In the genomic region with DNA sequence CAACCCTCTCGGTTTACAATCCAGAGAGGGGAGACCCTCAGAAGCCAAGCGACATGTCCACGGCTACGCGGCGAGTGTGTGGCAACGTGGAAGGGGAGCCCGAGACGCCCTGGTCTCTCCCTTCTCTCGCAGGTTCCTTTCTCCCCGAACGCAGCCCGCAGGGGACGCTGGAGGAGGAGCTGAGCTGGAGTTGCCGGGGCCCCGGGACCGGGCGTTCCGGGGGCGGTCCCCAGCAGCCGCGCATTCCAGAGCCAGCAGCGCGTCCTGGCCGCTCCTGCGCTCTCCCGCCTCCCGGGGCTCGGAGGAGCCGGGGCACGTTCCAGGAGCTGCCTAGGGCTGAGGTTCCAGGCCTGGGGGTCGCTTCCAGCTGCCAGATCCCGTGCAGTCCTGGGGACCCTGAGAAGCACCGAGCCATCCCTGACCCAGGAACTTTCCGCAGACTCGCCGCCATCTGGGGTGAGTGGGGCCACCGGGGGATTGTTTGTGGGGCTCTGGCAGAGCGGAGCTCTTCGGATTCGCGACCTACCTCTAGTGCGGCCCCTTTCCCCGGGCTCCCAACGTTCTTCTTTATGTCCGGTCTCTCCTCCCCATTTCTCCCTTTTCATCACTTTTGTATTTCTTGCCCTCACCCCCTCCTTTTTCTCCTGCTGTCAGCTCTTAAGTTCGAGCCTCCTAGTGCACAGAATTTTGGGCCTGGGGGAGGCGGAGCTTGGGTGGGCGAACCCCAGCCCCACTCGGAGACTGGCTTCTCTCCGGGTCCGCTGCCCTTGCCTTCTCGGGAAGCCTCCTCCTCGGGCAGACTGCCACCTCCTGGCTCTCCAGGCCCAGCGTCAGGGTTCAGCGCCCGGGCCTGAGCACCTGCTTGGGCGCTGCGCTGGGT, we compare ENCODE assay signal across 8 cellular contexts. TPM values are rescaled to one million over a fixed set of nuclear protein-coding genes. Genes with fewer than 3 reads are reported as not detected.
DNase-seq lines count a peak whose midpoint lies in the region; ATAC-seq and TF ChIP-seq lines count a peak whose summit lies in the region.

A gene with protein sequence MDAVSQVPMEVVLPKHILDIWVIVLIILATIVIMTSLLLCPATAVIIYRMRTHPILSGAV (plus strand): TSS at position 241 of the 880 bp plus-strand sequence. CDS start 16,684 bp downstream, outside the sequence.

- H3K36me3 ChIP-seq in uterus = no peaks in the 10 kb centered on the region

- peak in 1 of 2 donors; percentile 66 for TF ChIP-seq POLR2A in uterus (IDR thresholded peaks at IDR 0.05)

- H3K36me3 Mint-ChIP-seq in activated naive CD8-positive, alpha-beta T cell = no peaks in the 10 kb centered on the region
- H3K36me3 Mint-ChIP-seq in osteocyte (ENCODE audit: unreplicated experiment) = no peaks in the 10 kb centered on the region

- intact Hi-C loops in Right ventricle myocardium inferior (cut with DNase I) (loop anchor here (2.0 to 5.0 kb wide), 2 partner anchors 20 to 76 kb away; a partner anchor contains a TSS), uterus (cut with DNase I; ENCODE audit: low total_unique reads) (no loop called here)

- H3K9me3 ChIP-seq in uterus = no peaks in the 10 kb centered on the region

- peaks cover 56% of the 10 kb centered on the region for H3K4me1 Mint-ChIP-seq in activated naive CD8-positive, alpha-beta T cell (ENCODE audit: low read depth)
- H3K4me1 Mint-ChIP-seq in osteocyte (ENCODE audit: unreplicated experiment) = peaks cover 15% of the 10 kb centered on the region

- H3K4me3 ChIP-seq in uterus = peak within 1 kb of the TSS; percentile 60 to 61

- H3K9me3 Mint-ChIP-seq in activated naive CD8-positive, alpha-beta T cell (ENCODE audit: low read depth) = no peaks in the 10 kb centered on the region
- H3K9me3 Mint-ChIP-seq in osteocyte (ENCODE audit: unreplicated experiment) = no peaks in the 10 kb centered on the region

- no peaks in the 10 kb centered on the region for H3K27me3 ChIP-seq in uterus

- peak; percentile 83 for ATAC-seq in Right ventricle myocardium inferior

- H3K4me3 Mint-ChIP-seq in activated naive CD8-positive, alpha-beta T cell = peak within 1 kb of the TSS; percentile 97
- peak within 1 kb of the TSS; percentile 98 for H3K4me3 Mint-ChIP-seq in osteocyte (ENCODE audit: unreplicated experiment)

- H3K27ac Mint-ChIP-seq in activated naive CD8-positive, alpha-beta T cell = peak within 1 kb of the TSS; percentile 95
- H3K27ac Mint-ChIP-seq in osteocyte (ENCODE audit: unreplicated experiment) = peak within 1 kb of the TSS; percentile 87

- peak within 1 kb of the TSS; percentile 81 to 86 for H3K27ac ChIP-seq in uterus

- H3K4me1 ChIP-seq in uterus = no peaks in the 10 kb centered on the region

- no peaks in the 10 kb centered on the region for H3K27me3 Mint-ChIP-seq in activated naive CD8-positive, alpha-beta T cell
- peaks cover 3% of the 10 kb centered on the region for H3K27me3 Mint-ChIP-seq in osteocyte (ENCODE audit: unreplicated experiment)

- TF ChIP-seq CTCF in osteocyte (IDR thresholded peaks at IDR 0.05) (peak; percentile 65), uterus (IDR thresholded peaks at IDR 0.05) (peak; percentile 5 to 48 (median 34))

- DNase-seq in NCI-H524 (lab: John Stamatoyannopoulos, UW) = peak; percentile 52 to 61
- DNase-seq in NCI-H524 treated with DMSO at 0.1 percent for 48 hours (lab: John Stamatoyannopoulos, UW) = no peak
- peak; percentile 59 for DNase-seq in HT1080 (ENCODE audit: low read depth)
- DNase-seq in SKM-1 treated with dmso at 0.1 percent for 144 hours (lab: John Stamatoyannopoulos, UW; ENCODE audit: unreplicated experiment) = peak; percentile 51
- peak; percentile 93 for DNase-seq in Right ventricle myocardium inferior (ENCODE audit: missing footprints)
- DNase-seq in osteocyte (ENCODE audit: extremely low spot score, unreplicated experiment) = peak; percentile 89
- peak; percentile 80 to 87 for DNase-seq in uterus

RNA-seq across cellular contexts. Expression of the gene that starts here (rescaled TPM):
- total RNA-seq in HT1080 (2014; rRNA removed; shearing (Covaris generic)) = 4.4 and 5.9 TPM in 2 replicates
- polyA plus RNA-seq in HT1080 (2015; cell fraction: cytosol; rRNA removed) = 14.0 and 15.5 TPM in 2 replicates
- 6.1 and 6.4 TPM in 2 replicates for polyA plus RNA-seq in HT1080 (2015; cell fraction: nucleus; rRNA removed)
- 19.8 TPM for total RNA-seq in Right ventricle myocardium inferior
- total RNA-seq in osteocyte = 4.0 and 4.4 TPM in 2 replicates
- total RNA-seq in uterus = 10 to 100 TPM in 3 of 4 donors, 1 to 10 TPM in 1; 2.6 to 55.9 (median 32.1) TPM
